In the genomic region with DNA sequence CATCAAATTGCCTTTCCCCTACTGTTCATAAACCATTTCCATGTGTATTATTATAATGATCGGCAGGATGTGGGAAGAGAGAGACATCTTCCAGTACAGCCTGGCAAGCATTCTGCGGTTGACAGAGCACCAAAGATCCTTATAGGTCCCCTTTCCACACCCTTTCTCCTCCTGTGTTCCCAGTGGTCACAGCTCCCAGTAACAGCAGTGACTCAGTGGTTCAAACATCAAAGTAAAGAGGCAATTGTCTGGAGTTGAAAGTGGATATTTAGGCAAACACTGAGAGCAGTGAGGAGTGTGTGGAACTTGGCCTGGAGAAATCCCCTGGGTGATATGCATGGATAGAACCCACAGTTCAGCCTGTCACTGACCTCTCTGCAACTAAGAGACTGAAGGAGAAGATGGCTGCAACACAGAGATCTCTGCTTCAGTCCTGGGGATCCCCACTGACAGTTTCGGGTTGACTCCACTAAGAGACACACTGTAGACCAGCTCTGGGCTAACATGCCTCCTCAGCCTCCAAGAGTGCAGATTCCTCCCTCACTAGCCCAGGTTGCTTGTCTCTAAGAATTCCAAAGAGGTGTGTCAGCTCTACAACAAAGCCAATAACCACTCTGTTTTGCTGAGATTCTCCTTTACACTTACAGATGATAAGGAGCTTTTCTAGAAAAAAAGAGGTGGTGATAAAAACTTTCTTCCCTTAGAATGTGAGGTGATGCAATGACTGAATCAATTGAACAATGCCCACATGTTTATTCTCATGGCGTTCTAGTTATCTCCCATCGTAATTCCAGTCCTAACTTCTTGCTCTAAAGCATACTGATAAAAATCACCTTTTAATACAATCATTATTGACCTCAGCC, we compare ENCODE assay signal across 8 cellular contexts.
DNase-seq lines count a peak whose midpoint lies in the region; ATAC-seq, FAIRE-seq and TF ChIP-seq lines count a peak whose summit lies in the region.

No MANE protein-coding gene starts in this region.

- TF ChIP-seq POLR2A in lower leg skin (IDR thresholded peaks at IDR 0.05): no peak

- H3K4me3 ChIP-seq in AG10803 (ENCODE audit: low read length) (no peak overlapping the region), astrocyte of the spinal cord (ENCODE audit: low read depth, low read length) (no peak overlapping the region), lower leg skin (ENCODE audit: low read depth, poor library complexity, severe bottlenecking) (no peak overlapping the region)

- in situ Hi-C loops in astrocyte of the spinal cord (cut with HindIII; ENCODE audit: low sequenced_read_pairs): no loop called here
- in situ Hi-C loops in G401 (cut with HindIII; ENCODE audit: low sequenced_read_pairs): no loop called here

- peak; percentile 73 for FAIRE-seq in urothelium cell line (lab: Jason Lieb, UNC)

- peak; percentile 84 for ATAC-seq in HG03175 (IDR thresholded peaks at IDR 0.05; ENCODE audit: unreplicated experiment)

- DNase-seq in AG10803 (ENCODE audit: low read depth): peak; percentile 87
- DNase-seq in GM19238 (ENCODE audit: insufficient read length, low spot score): peak; percentile 50
- DNase-seq in astrocyte of the spinal cord (ENCODE audit: low read depth, low spot score): peak; percentile 74
- peak; percentile 69 for DNase-seq in urothelium cell line (ENCODE audit: low spot score)
- no peak for DNase-seq in NCI-H526 (lab: John Stamatoyannopoulos, UW)
- no peak for DNase-seq in lower leg skin (ENCODE audit: low spot score in 2 of 2)
- no peak for DNase-seq in G401 (ENCODE audit: low spot score)

- TF ChIP-seq CTCF in AG10803 (conservative IDR thresholded peaks at IDR 0.05; ENCODE audit: low read length) (no peak), astrocyte of the spinal cord (IDR thresholded peaks at IDR 0.05; ENCODE audit: low read depth, low read length) (no peak), lower leg skin (IDR thresholded peaks at IDR 0.05) (no peak)

- 57 to 80% methylated on average over 5 of the region's 5 CpGs for WGBS in lower leg skin, 2 donors

- intact Hi-C loops in lower leg skin (cut with DNase I; ENCODE audit: low total_unique reads): no loop called here

Comparison
In these comparisons a context has a peak if more than half of its experiments do, and no peak if none do; other contexts are left out.
1. DNase-seq: peak in AG10803 (single experiment), GM19238 (single experiment), astrocyte of the spinal cord (single experiment) and urothelium cell line (single experiment); none in NCI-H526 (0 of 2), lower leg skin (0 of 2) and G401 (single experiment).